In genomic region chr14:34714320-34715107, GRCh38 we compare ENCODE assay signal across 1 cellular context.
TF ChIP-seq lines count a peak whose summit lies in the region.

CFL2 (minus strand) TSS chr14:34714593; CDS start chr14:34714540, 53 bp downstream.

TF ChIP-seq in HepG2, 621 proteins besides CTCF, POLR2A, EP300 and RAD21 (continued from another document and continues in another):
- no peak for TF ChIP-seq CSRNP2 (CRISPR knock-in tag; conservative IDR thresholded peaks at IDR 0.05; ENCODE audit: low read depth)
- peak; percentile 79; the same call in 1 of the 2 replicates for TF ChIP-seq CERS6 (CRISPR knock-in tag; IDR thresholded peaks at IDR 0.05)
- TF ChIP-seq IKZF4 (CRISPR knock-in tag; IDR thresholded peaks at IDR 0.05; ENCODE audit: borderline replicate concordance, low read depth, not compliant biosample characterization): peak; percentile 92
- TF ChIP-seq ZNF576 (CRISPR knock-in tag; IDR thresholded peaks at IDR 0.05): no peak
- TF ChIP-seq CEBPG (CRISPR knock-in tag; IDR thresholded peaks at IDR 0.05): no peak; the same call in 1 of the 2 replicates
- peak; percentile 88 for TF ChIP-seq ZNF710 (CRISPR knock-in tag; IDR thresholded peaks at IDR 0.05; ENCODE audit: borderline replicate concordance)
- TF ChIP-seq ZNF382 (CRISPR knock-in tag; IDR thresholded peaks at IDR 0.05; ENCODE audit: borderline replicate concordance): no peak
- no peak for TF ChIP-seq BCLAF1 (IDR thresholded peaks at IDR 0.05)
- peak; percentile 99 for TF ChIP-seq ZFP82 (CRISPR knock-in tag; IDR thresholded peaks at IDR 0.05; ENCODE audit: borderline replicate concordance)
- TF ChIP-seq ZNF639 (CRISPR knock-in tag; conservative IDR thresholded peaks at IDR 0.05): peak; percentile 90; the same call in 1 of the 2 replicates
- peak; percentile 57; the same call in 1 of the 2 replicates for TF ChIP-seq ZNF557 (CRISPR knock-in tag; IDR thresholded peaks at IDR 0.05)
- TF ChIP-seq KLF9 (CRISPR knock-in tag; IDR thresholded peaks at IDR 0.05; ENCODE audit: low read depth): no peak
- no peak; the same call in 1 of the 2 replicates for TF ChIP-seq HHEX (CRISPR knock-in tag; IDR thresholded peaks at IDR 0.05)
- TF ChIP-seq TOE1 (CRISPR knock-in tag; IDR thresholded peaks at IDR 0.05): peak; percentile 50; the same call in 1 of the 2 replicates
- TF ChIP-seq FOXM1 (CRISPR knock-in tag; IDR thresholded peaks at IDR 0.05): peak; percentile 19; the same call in 1 of the 2 replicates
- TF ChIP-seq TBP (CRISPR knock-in tag; IDR thresholded peaks at IDR 0.05): 0 out of 2 replicates have a peak, but pooled peaks have one; percentile 60
- no peak for TF ChIP-seq IRX3 (CRISPR knock-in tag; IDR thresholded peaks at IDR 0.05; ENCODE audit: borderline replicate concordance, low read depth)
- TF ChIP-seq BCL3 (CRISPR knock-in tag; IDR thresholded peaks at IDR 0.05): peak; percentile 96
- TF ChIP-seq ZNF121 (CRISPR knock-in tag; IDR thresholded peaks at IDR 0.05): peak; percentile 14; the same call in 1 of the 2 replicates
- peak; percentile 72 for TF ChIP-seq ZNF12 (CRISPR knock-in tag; IDR thresholded peaks at IDR 0.05)
- no peak for TF ChIP-seq ZC3H4 (CRISPR knock-in tag; IDR thresholded peaks at IDR 0.05; ENCODE audit: borderline replicate concordance)
- peak; percentile 96; the same call in 1 of the 2 replicates for TF ChIP-seq ZNF747 (CRISPR knock-in tag; IDR thresholded peaks at IDR 0.05; ENCODE audit: borderline replicate concordance)
- peak; percentile 72 for TF ChIP-seq SP5 (CRISPR knock-in tag; IDR thresholded peaks at IDR 0.05; ENCODE audit: borderline replicate concordance, low read depth)
- TF ChIP-seq BRF2 (CRISPR knock-in tag; IDR thresholded peaks at IDR 0.05): peak; percentile 36; the same call in 1 of the 2 replicates
- TF ChIP-seq MIER3 (CRISPR knock-in tag; IDR thresholded peaks at IDR 0.05; ENCODE audit: borderline replicate concordance): peak; percentile 65; the same call in 1 of the 2 replicates
- TF ChIP-seq ZBTB4 (CRISPR knock-in tag; IDR thresholded peaks at IDR 0.05; ENCODE audit: borderline replicate concordance): peak; percentile 78; the same call in 1 of the 2 replicates
- TF ChIP-seq POGK (CRISPR knock-in tag; conservative IDR thresholded peaks at IDR 0.05): peak; percentile 86
